24 cellular contexts compared by ENCODE assay signal in genomic region chr11:102286292-102286691, GRCh38. TPM values are rescaled to one million over a fixed set of nuclear protein-coding genes. Genes with fewer than 3 reads are reported as not detected.
DNase-seq lines count a peak whose midpoint lies in the region; ATAC-seq and TF ChIP-seq lines count a peak whose summit lies in the region.
"Had no signal": no experiment of that assay in that cellular context is flagged by ENCODE, and none has a peak within 500 bp of the region (broad histone marks: within the 10 kb centered on the region; RNA-seq: fewer than 3 reads in every experiment).

No MANE protein-coding gene starts in this region.

- H3K4me2 ChIP-seq in GM23338, result no peak overlapping the region
- H3K4me2 ChIP-seq in PC-9, result peak overlapping the region; percentile 14; the same call in 1 of the 2 replicates
- H3K4me2 ChIP-seq in hepatocyte, result no peak overlapping the region
- peak overlapping the region; percentile 22 for H3K4me2 ChIP-seq in trophoblast cell (ENCODE audit: low read length)

- no peak overlapping the region for H4K12ac ChIP-seq in trophoblast cell (ENCODE audit: low read depth, low read length)

- H3K36me3 Mint-ChIP-seq in GM23338 (ENCODE audit: low read depth), result no peaks in the 10 kb centered on the region

- no TSS peak for BruUV-seq in PC-9 (replicated peaks; lab: Mats Ljungman, UMichigan)

- H3K4me1 ChIP-seq in GM23338 (ENCODE audit: insufficient read depth), result peaks cover under 1% of the 10 kb centered on the region; the same call in 1 of the 2 replicates
- H3K4me1 ChIP-seq in PC-9 (replicated peaks; ENCODE audit: insufficient read depth), result peaks cover 24% of the 10 kb centered on the region
- H3K4me1 ChIP-seq in hepatocyte (ENCODE audit: insufficient read depth), result peaks cover 12% of the 10 kb centered on the region
- H3K4me1 ChIP-seq in trophoblast cell (ENCODE audit: control insufficient read depth in 1 of 2, insufficient read depth in 2 of 2, low read length in 2 of 2), result peaks cover 6 to 7% of the 10 kb centered on the region in 2 experiments
- peaks cover 0 to 9% (median 2%) of the 10 kb centered on the region in 4 donors for H3K4me1 ChIP-seq in transverse colon

- peak overlapping the region; percentile 84 for H4K91ac ChIP-seq in trophoblast cell (ENCODE audit: low read depth, low read length)

- CTCF ChIA-PET in PC-9 (lab: Charles Lee), result no interaction called here

- peaks cover 14% of the 10 kb centered on the region for H3K4me1 Mint-ChIP-seq in GM23338

- H3F3A ChIP-seq in GM23338 (replicated peaks; ENCODE audit: low read depth) (0 out of 2 replicates have a peak, but pooled peaks cover 2% of the 10 kb centered on the region), PC-9 (ENCODE audit: insufficient read depth, low read depth) (no peaks in the 10 kb centered on the region)

- H2AFZ ChIP-seq in GM23338 (peak overlapping the region; percentile 81), PC-9 (no peak overlapping the region), hepatocyte (no peak overlapping the region), trophoblast cell (ENCODE audit: insufficient read depth, low read length, poor library complexity) (no peak overlapping the region)

- H3K27ac Mint-ChIP-seq in GM23338, result no peak overlapping the region
- H3K27ac Mint-ChIP-seq: B cell had no signal

- H2BK5ac ChIP-seq in trophoblast cell (ENCODE audit: low read depth, low read length, poor library complexity), result peak overlapping the region; percentile 64

- H4K8ac ChIP-seq in trophoblast cell (ENCODE audit: low read depth, low read length), result peak overlapping the region; percentile 33

- in situ Hi-C loops in transverse colon (cut with MboI; ENCODE audit: low pct_ligation_motif_present in 1 of 4, low pct_unique_long_range_greater_than_20kb in 1 of 4, low sequenced_read_pairs in 3 of 4), result loop anchor here in 2 of 4 donors (10.0 kb wide), 2 partner anchors 59 to 209 kb away; partner anchors contain the start of gene BIRC2 (in 1 of the 2)

- H3K18ac ChIP-seq in trophoblast cell (ENCODE audit: low read length), result no peak overlapping the region

- intact Hi-C loops in PC-9 (cut with micrococcal nuclease; ENCODE audit: unreplicated experiment), result loop anchor here (5.0 kb wide), 4 partner anchors 59 to 424 kb away; partner anchors contain the start of gene YAP1
- intact Hi-C loops in transverse colon (cut with DNase I; ENCODE audit: low total_unique reads), result loop anchor here (10.0 kb wide), 1 partner anchor 379 kb away; no protein-coding TSS in a partner anchor
- intact Hi-C loops in left colon (cut with DNase I, micrococcal nuclease), result no loop called here

- 84% methylated on average over 3 of the region's 3 CpGs for WGBS in hepatocyte (ENCODE audit: low lambda C conversion rate, missing lambda C conversion rate)
- WGBS in trophoblast cell (ENCODE audit: extremely low coverage, insufficient coverage, insufficient read length), result no CpG with 5 or more reads among the region's 3 CpGs
- whole genome bisulfite sequencing in transverse colon (ENCODE audit: low coverage in 1 of 2), 2 donors, result 93% methylated on average over 3 of the region's 3 CpGs

- no peak overlapping the region for H3K14ac ChIP-seq in trophoblast cell (ENCODE audit: low read length)

- H3K36me3 ChIP-seq in GM23338 (ENCODE audit: insufficient read depth) (no peaks in the 10 kb centered on the region), PC-9 (ENCODE audit: low read depth) (no peaks in the 10 kb centered on the region), hepatocyte (replicated peaks; ENCODE audit: insufficient read depth, low read depth) (no peaks in the 10 kb centered on the region), trophoblast cell (ENCODE audit: control insufficient read depth in 1 of 2, insufficient read depth in 2 of 2, low read length in 2 of 2) (no peaks in the 10 kb centered on the region), transverse colon (no peaks in the 10 kb centered on the region)

- H3K4me3 Mint-ChIP-seq in GM23338, result no peak overlapping the region
- H3K4me3 Mint-ChIP-seq: CD8-positive, alpha-beta memory T cell had no signal

- POLR2A ChIA-PET in PC-9 (lab: Charles Lee; ENCODE audit: unreplicated experiment), result no interaction called here

- H3K4me3 ChIP-seq in GM23338 (no peak overlapping the region), PC-9 (no peak overlapping the region), hepatocyte (no peak overlapping the region), trophoblast cell (ENCODE audit: low read depth, low read length) (no peak overlapping the region), transverse colon (no peak overlapping the region)

- H3K9me3 ChIP-seq in PC-9 (ENCODE audit: insufficient read depth, low read depth) (no peaks in the 10 kb centered on the region), hepatocyte (ENCODE audit: low read depth) (no peaks in the 10 kb centered on the region), trophoblast cell (ENCODE audit: insufficient read depth, low read depth, low read length) (no peaks in the 10 kb centered on the region), transverse colon (no peaks in the 10 kb centered on the region)

- H3K9me2 ChIP-seq in GM23338 (ENCODE audit: insufficient read depth), result no peaks in the 10 kb centered on the region
- H3K9me2 ChIP-seq in PC-9 (ENCODE audit: insufficient read depth), result no peaks in the 10 kb centered on the region
- H3K9me2 ChIP-seq in hepatocyte (replicated peaks; ENCODE audit: insufficient read depth), result no peaks in the 10 kb centered on the region

- peaks cover 6% of the 10 kb centered on the region for H3K79me1 ChIP-seq in trophoblast cell (ENCODE audit: low read length)

- TF ChIP-seq EP300 in transverse colon (IDR thresholded peaks at IDR 0.05; ENCODE audit: low read depth), result no peak

- H3K23ac ChIP-seq in trophoblast cell (ENCODE audit: low read length), result no peak overlapping the region

- peaks cover 3% of the 10 kb centered on the region for H3K27me3 Mint-ChIP-seq in GM23338 (ENCODE audit: insufficient read depth, low read depth, poor library complexity)
- H3K27me3 Mint-ChIP-seq: B cell had no signal

- no peak overlapping the region for H3K27ac ChIP-seq in GM23338 (ENCODE audit: low read depth)
- H3K27ac ChIP-seq in PC-9, result no peak overlapping the region
- H3K27ac ChIP-seq in hepatocyte, result peak overlapping the region; percentile 24
- H3K27ac ChIP-seq in trophoblast cell (ENCODE audit: low read depth, low read length), result peak overlapping the region; percentile 67
- H3K27ac ChIP-seq in transverse colon, result no peak overlapping the region
- H3K27ac ChIP-seq: C4-2B, HL-60 had no signal

- TF ChIP-seq POLR2A in transverse colon (IDR thresholded peaks at IDR 0.05), result no peak

- H3K79me2 ChIP-seq in GM23338 (replicated peaks; ENCODE audit: insufficient read depth) (no peaks in the 10 kb centered on the region), PC-9 (ENCODE audit: low read depth) (no peaks in the 10 kb centered on the region), hepatocyte (no peaks in the 10 kb centered on the region), trophoblast cell (ENCODE audit: control insufficient read depth, insufficient read depth, low read length, poor library complexity) (no peaks in the 10 kb centered on the region)

- H3K4ac ChIP-seq in trophoblast cell (ENCODE audit: low read depth, low read length), result no peak overlapping the region

- DNase-seq in GM23338 (ENCODE audit: low spot score), result no peak
- peak; percentile 18 to 34 for DNase-seq in PC-9
- no peak for DNase-seq in hepatocyte (ENCODE audit: low spot score)
- DNase-seq in trophoblast cell, result peak; percentile 51 to 74
- no peak for DNase-seq in pons (ENCODE audit: low spot score)
- DNase-seq in transverse colon, result no peak
- no peak for DNase-seq in left colon
- DNase-seq: CD8-positive, alpha-beta memory T cell; DMS153; HCEC 1CT; KBM-7; MV-4-11; NCI-H1105 treated with DMSO at 0.1 percent for 48 hours; NCI-H146; NCI-H1930; NCI-H2107; NCI-H446; NCI-H524 treated with DMSO at 0.1 percent for 48 hours; NCI-H774; SHP77 treated with DMSO at 0.1 percent for 48 hours had no signal

- H4K20me1 ChIP-seq in GM23338 (replicated peaks; ENCODE audit: insufficient read depth) (no peaks in the 10 kb centered on the region), PC-9 (ENCODE audit: insufficient read depth) (no peaks in the 10 kb centered on the region), hepatocyte (ENCODE audit: insufficient read depth, poor library complexity, severe bottlenecking) (no peaks in the 10 kb centered on the region)

- peak overlapping the region; percentile 83 for H2BK12ac ChIP-seq in trophoblast cell (ENCODE audit: low read length)

- H2BK120ac ChIP-seq in trophoblast cell (ENCODE audit: insufficient read depth, low read length, poor library complexity), result peak overlapping the region; percentile 75

- H2AK5ac ChIP-seq in trophoblast cell (ENCODE audit: low read length), result no peak overlapping the region

- ATAC-seq in GM23338 (no peak), HG02884 (IDR thresholded peaks at IDR 0.05; ENCODE audit: unreplicated experiment) (no peak), left colon (no peak)

- H3K27me3 ChIP-seq in GM23338 (ENCODE audit: insufficient read depth), result no peaks in the 10 kb centered on the region
- H3K27me3 ChIP-seq in PC-9 (ENCODE audit: insufficient read depth, low read depth), result no peaks in the 10 kb centered on the region
- no peaks in the 10 kb centered on the region for H3K27me3 ChIP-seq in hepatocyte
- H3K27me3 ChIP-seq in trophoblast cell (ENCODE audit: insufficient read depth, low read length), result no peaks in the 10 kb centered on the region
- no peaks in the 10 kb centered on the region for H3K27me3 ChIP-seq in transverse colon

- TF ChIP-seq CTCF in GM23338 (conservative IDR thresholded peaks at IDR 0.05; ENCODE audit: low read depth in 2 of 2) (no peak), PC-9 (conservative IDR thresholded peaks at IDR 0.05) (no peak), hepatocyte (IDR thresholded peaks at IDR 0.05; ENCODE audit: poor library complexity) (no peak), transverse colon (IDR thresholded peaks at IDR 0.05) (no peak)

- no peak overlapping the region for H3K9ac ChIP-seq in trophoblast cell (ENCODE audit: low read length)

- H3K9me3 Mint-ChIP-seq in GM23338, result no peaks in the 10 kb centered on the region
- H3K9me3 Mint-ChIP-seq: CD8-positive, alpha-beta memory T cell had no signal

TF ChIP-seq in GM23338, 12 proteins besides CTCF, POLR2A, EP300 and RAD21:
- no peak for TF ChIP-seq POLR2AphosphoS5 (IDR thresholded peaks at IDR 0.05; ENCODE audit: low read depth)

RNA-seq across cellular contexts. Expression of gene BIRC3, which starts 31.0 kb away (rescaled TPM):
- total RNA-seq in GM23338 (2014; rRNA removed; shearing (Covaris generic)), result 0.03 TPM in 1 of 2 replicates, not detected in the other
- polyA plus RNA-seq in GM23338 (2016; fragmentation: Nextera tagmentation; extraction: Ambion mirVana) (0.42 TPM in 1 of 2 replicates, not detected in the other), hepatocyte (11.5 and 13.7 TPM in 2 replicates)
- total RNA-seq in PC-9 (2021) (3.8 and 4.8 TPM in 2 replicates), hepatocyte (11.6 and 13.6 TPM in 2 replicates), transverse colon (10 to 100 TPM in 3 of 4 donors, 1 to 10 TPM in 1; 2.2 to 57.8 (median 53.0) TPM), left colon (10 to 100 TPM; 41.7 to 53.6 TPM)
- 0.21 and 0.23 TPM in 2 replicates for polyA plus RNA-seq in trophoblast cell (2013)

Comparison
In these comparisons a context has a peak if more than half of its experiments do, and no peak if none do; other contexts are left out.
1. DNase-seq: peak in PC-9 (2 of 2) and trophoblast cell (2 of 2); none in GM23338 (single experiment), hepatocyte (single experiment), pons (single experiment), transverse colon (single experiment) and left colon (0 of 2).
2. H3K27ac ChIP-seq: peak in hepatocyte (single experiment) and trophoblast cell (single experiment); none in GM23338 (single experiment), PC-9 (single experiment) and transverse colon (0 of 4).
3. H3K4me2 ChIP-seq: peak in PC-9 (single experiment) and trophoblast cell (single experiment); none in GM23338 (single experiment) and hepatocyte (single experiment).
4. intact Hi-C loops: an anchor here in PC-9 (5.0 kb wide) and transverse colon (10.0 kb wide); none called in left colon.